In genomic region chr12:24505366-24506025, GRCh38 we compare ENCODE assay signal across 21 cellular contexts.
DNase-seq lines count a peak whose midpoint lies in the region; ATAC-seq, FAIRE-seq and TF ChIP-seq lines count a peak whose summit lies in the region.
"Had no signal": no experiment of that assay in that cellular context is flagged by ENCODE, and none has a peak within 500 bp of the region (broad histone marks: within the 10 kb centered on the region; RNA-seq: fewer than 3 reads in every experiment).

No MANE protein-coding gene starts in this region.

- ATAC-seq in DND-41 (ENCODE audit: insufficient read depth, low read depth) = no peak
- ATAC-seq in activated CD4-positive, alpha-beta T cell treated with anti-CD3 and anti-CD28 coated beads for 36 hours = no peak
- ATAC-seq: K562 had no signal

- H3K4me3 Mint-ChIP-seq in nephron progenitor cell = no peak overlapping the region
- no peak overlapping the region for H3K4me3 Mint-ChIP-seq in activated CD4-positive, alpha-beta T cell treated with anti-CD3 and anti-CD28 coated beads for 36 hours
- H3K4me3 Mint-ChIP-seq: CD14-positive monocyte, HFFc6 had no signal

- peak overlapping the region; percentile 24 for H3K27ac Mint-ChIP-seq in nephron progenitor cell
- no peak overlapping the region for H3K27ac Mint-ChIP-seq in activated CD4-positive, alpha-beta T cell treated with anti-CD3 and anti-CD28 coated beads for 36 hours
- H3K27ac Mint-ChIP-seq: CD14-positive monocyte, HFFc6 had no signal

- peak overlapping the region; percentile 9; the same call in 1 of the 2 replicates for H3K27ac ChIP-seq in DND-41 (ENCODE audit: low read length)
- H3K27ac ChIP-seq: PC-9, RWPE1, SJCRH30 had no signal

- H3K79me2 ChIP-seq in DND-41 (ENCODE audit: insufficient read depth, low read length) = no peaks in the 10 kb centered on the region

- no peaks in the 10 kb centered on the region for H3K27me3 ChIP-seq in DND-41 (ENCODE audit: insufficient read depth, low read length, poor library complexity)
- H3K27me3 ChIP-seq: SJCRH30 had no signal

- H3K4me1 Mint-ChIP-seq in nephron progenitor cell = peaks cover 18% of the 10 kb centered on the region
- no peaks in the 10 kb centered on the region for H3K4me1 Mint-ChIP-seq in activated CD4-positive, alpha-beta T cell treated with anti-CD3 and anti-CD28 coated beads for 36 hours
- H3K4me1 Mint-ChIP-seq: CD14-positive monocyte had no signal

- H3K9me3 ChIP-seq in DND-41 (ENCODE audit: insufficient read depth, low read length, severe bottlenecking) = no peaks in the 10 kb centered on the region
- H3K9me3 ChIP-seq: SJCRH30 had no signal

- H3K36me3 Mint-ChIP-seq in nephron progenitor cell (ENCODE audit: low read depth) = no peaks in the 10 kb centered on the region
- H3K36me3 Mint-ChIP-seq in activated CD4-positive, alpha-beta T cell treated with anti-CD3 and anti-CD28 coated beads for 36 hours (ENCODE audit: low read depth) = no peaks in the 10 kb centered on the region
- H3K36me3 Mint-ChIP-seq: CD14-positive monocyte had no signal

- intact Hi-C loops in activated CD4-positive, alpha-beta T cell treated with anti-CD3 and anti-CD28 coated beads for 36 hours (cut with DNase I, micrococcal nuclease) = no loop called here

- TF ChIP-seq CTCF in DND-41 (IDR thresholded peaks at IDR 0.05; ENCODE audit: borderline replicate concordance, extremely low read depth, low read length, poor library complexity, severe bottlenecking) (no peak), nephron progenitor cell (IDR thresholded peaks at IDR 0.05) (no peak)

- H3K9ac ChIP-seq in DND-41 (ENCODE audit: low read depth, low read length) = no peak overlapping the region

- H3K36me3 ChIP-seq in DND-41 (ENCODE audit: insufficient read depth, low read length) = no peaks in the 10 kb centered on the region
- H3K36me3 ChIP-seq: SJCRH30 had no signal

- DNase-seq in DND-41 = no peak
- peak; percentile 30 for DNase-seq in NCI-H226
- peak; percentile 43 for DNase-seq in SW480 (ENCODE audit: low spot score)
- no peak for DNase-seq in nephron progenitor cell
- no peak for DNase-seq in urothelium cell line (ENCODE audit: low spot score)
- no peak for DNase-seq in activated CD4-positive, CD25-positive, alpha-beta regulatory T cell (lab: John Stamatoyannopoulos, UW)
- no peak for DNase-seq in activated CD4-positive, alpha-beta T cell treated with anti-CD3 and anti-CD28 coated beads for 36 hours
- DNase-seq: AML-193, GDM1, HFFc6, NCI-H1436, NCI-H2029, NCI-H2171 treated with DMSO at 0.1 percent for 48 hours, NCI-H446 treated with DMSO at 0.1 percent for 48 hours, PC-9, SJCRH30, T-helper 2 cell had no signal

- H3K27me3 Mint-ChIP-seq in nephron progenitor cell (ENCODE audit: low read depth, poor library complexity) = peaks cover 10% of the 10 kb centered on the region
- H3K27me3 Mint-ChIP-seq in activated CD4-positive, alpha-beta T cell treated with anti-CD3 and anti-CD28 coated beads for 36 hours = no peaks in the 10 kb centered on the region

- H2AFZ ChIP-seq in DND-41 (ENCODE audit: low read depth, low read length) = no peak overlapping the region
- H2AFZ ChIP-seq: PC-9 had no signal

- FAIRE-seq in urothelium cell line (lab: Jason Lieb, UNC) = no peak
- FAIRE-seq: GM19239, K562 had no signal

- CTCF ChIA-PET in activated CD4-positive, alpha-beta T cell treated with anti-CD3 and anti-CD28 coated beads for 36 hours (lab: Charles Lee) = no interaction called here

- H3K9me3 Mint-ChIP-seq in nephron progenitor cell = no peaks in the 10 kb centered on the region
- H3K9me3 Mint-ChIP-seq in activated CD4-positive, alpha-beta T cell treated with anti-CD3 and anti-CD28 coated beads for 36 hours (ENCODE audit: low read depth) = peaks cover 5% of the 10 kb centered on the region

- H4K20me1 ChIP-seq in DND-41 (ENCODE audit: insufficient read depth, low read length) = no peaks in the 10 kb centered on the region

- peaks cover 12% of the 10 kb centered on the region; the same call in 1 of the 2 replicates for H3K4me1 ChIP-seq in DND-41 (ENCODE audit: insufficient read depth, low read length)
- H3K4me1 ChIP-seq: SJCRH30 had no signal

- H3K4me3 ChIP-seq in DND-41 (ENCODE audit: low read depth in 1 of 2, low read length in 2 of 2) = no peak overlapping the region
- H3K4me3 ChIP-seq: K562, PC-9, SJCRH30 had no signal

- H3K4me2 ChIP-seq in DND-41 (ENCODE audit: insufficient read depth, low read length) = no peak overlapping the region
- H3K4me2 ChIP-seq: PC-9 had no signal

- POLR2A ChIA-PET in activated CD4-positive, alpha-beta T cell treated with anti-CD3 and anti-CD28 coated beads for 36 hours (lab: Charles Lee) = no interaction called here

Comparison
In these comparisons a context has a peak if more than half of its experiments do, and no peak if none do; other contexts are left out.
1. DNase-seq: peak in NCI-H226 (single experiment) and SW480 (single experiment); none in DND-41 (single experiment), nephron progenitor cell (single experiment), urothelium cell line (single experiment), activated CD4-positive, CD25-positive, alpha-beta regulatory T cell (0 of 4) and activated CD4-positive, alpha-beta T cell treated with anti-CD3 and anti-CD28 coated beads for 36 hours (single experiment).